Comparison of ENCODE assay signal across 8 cellular contexts in genomic region chr19:797528-798414, GRCh38. TPM values are rescaled to one million over a fixed set of nuclear protein-coding genes. Genes with fewer than 3 reads are reported as not detected.
DNase-seq lines count a peak whose midpoint lies in the region; ATAC-seq and TF ChIP-seq lines count a peak whose summit lies in the region.

No MANE protein-coding gene starts in this region.

- peaks cover 41% of the 10 kb centered on the region for H3K4me1 Mint-ChIP-seq in dendritic cell treated with granulocyte-macrophage colony-stimulating factor and Interleukin-4, amounts not matched to agents 40 ng/mL and 50 ng/mL, for 4 days (ENCODE audit: low read depth)

- H3K27ac ChIP-seq in liver (ENCODE audit: low read depth in 1 of 2, low read length in 2 of 2) = peak overlapping the region; percentile 61 to 93

- H3K36me3 ChIP-seq in liver (ENCODE audit: control insufficient read depth in 4 of 4, insufficient read depth in 3 of 4, low read depth in 1 of 4, low read length in 3 of 4) = peaks cover 0 to 6% (median 2%) of the 10 kb centered on the region in 4 donors

- peak overlapping the region; percentile 70 for H3K27ac Mint-ChIP-seq in dendritic cell treated with granulocyte-macrophage colony-stimulating factor and Interleukin-4, amounts not matched to agents 40 ng/mL and 50 ng/mL, for 4 days

- intact Hi-C loops in dendritic cell treated with granulocyte-macrophage colony-stimulating factor and Interleukin-4, amounts not matched to agents 40 ng/mL and 50 ng/mL, for 4 days (cut with micrococcal nuclease) = loop anchor here (1.0 kb wide), 1 partner anchor 96 kb away; the partner anchor contains the start of genes MED16 and RNU6-9

- H3K9me3 ChIP-seq in liver (ENCODE audit: control insufficient read depth in 4 of 4, low read length in 3 of 4) = no peaks in the 10 kb centered on the region

- peak overlapping the region; percentile 88 for H3K4me3 Mint-ChIP-seq in dendritic cell treated with granulocyte-macrophage colony-stimulating factor and Interleukin-4, amounts not matched to agents 40 ng/mL and 50 ng/mL, for 4 days

- no peak for TF ChIP-seq CTCF in AG09309 (IDR thresholded peaks at IDR 0.05; ENCODE audit: control insufficient read depth, insufficient read depth, low read depth, low read length, missing control alignments)
- TF ChIP-seq CTCF in liver (IDR thresholded peaks at IDR 0.05; ENCODE audit: low read depth, low read length, missing input control) = no peak

- no peaks in the 10 kb centered on the region for H3K9me3 Mint-ChIP-seq in dendritic cell treated with granulocyte-macrophage colony-stimulating factor and Interleukin-4, amounts not matched to agents 40 ng/mL and 50 ng/mL, for 4 days

- H3K4me1 ChIP-seq in liver (ENCODE audit: control insufficient read depth in 4 of 4, insufficient read depth in 4 of 4, low read length in 3 of 4) = peaks cover 11 to 49% (median 37%) of the 10 kb centered on the region in 4 donors

- peak; percentile 37 for DNase-seq in AG09309 (ENCODE audit: low read depth)
- DNase-seq in NCI-H460 (ENCODE audit: extremely low read depth, low read depth) = peak; percentile 79
- DNase-seq in activated CD4-positive, alpha-beta T cell treated with anti-CD3 and anti-CD28 coated beads, Interleukin-2, amount 50 U/mL, for 1 hour = peak; percentile 80
- DNase-seq in stimulated activated CD4-positive, alpha-beta T cell treated with anti-CD3 and anti-CD28 coated beads, Interleukin-2, amount 100 ng/mL, for 48 hours = peak; percentile 88 to 90

- no peaks in the 10 kb centered on the region for H3K27me3 ChIP-seq in liver (ENCODE audit: control insufficient read depth in 4 of 4, insufficient read depth in 4 of 4, low read length in 3 of 4)

- H3K9ac ChIP-seq in liver (ENCODE audit: low read depth in 1 of 2, low read length in 2 of 2) = peak overlapping the region; percentile 71 to 94

- peak; percentile 35 for ATAC-seq in GM19025 (IDR thresholded peaks at IDR 0.05; ENCODE audit: low read depth, unreplicated experiment)
- ATAC-seq in HG03342 (IDR thresholded peaks at IDR 0.05; ENCODE audit: unreplicated experiment) = peak; percentile 35

- H3K4me3 ChIP-seq in AG09309 (ENCODE audit: control insufficient read depth, low read depth, low read length) (peak overlapping the region; percentile 71), liver (ENCODE audit: low read depth in 1 of 3, low read length in 3 of 3) (peak overlapping the region; percentile 94 to 95 (median 95))

- TF ChIP-seq RAD21 in liver (IDR thresholded peaks at IDR 0.05) = no peak

- peaks cover 48% of the 10 kb centered on the region for H3K36me3 Mint-ChIP-seq in dendritic cell treated with granulocyte-macrophage colony-stimulating factor and Interleukin-4, amounts not matched to agents 40 ng/mL and 50 ng/mL, for 4 days (ENCODE audit: low read depth)

- under 1% methylated on average over 129 of the region's 129 CpGs for WGBS in liver

- H3K27me3 Mint-ChIP-seq in dendritic cell treated with granulocyte-macrophage colony-stimulating factor and Interleukin-4, amounts not matched to agents 40 ng/mL and 50 ng/mL, for 4 days = no peaks in the 10 kb centered on the region

TF ChIP-seq in liver, 16 proteins besides CTCF, POLR2A, EP300 and RAD21:
- peak in 1 of 2 donors; percentile 10 for TF ChIP-seq GABPA (IDR thresholded peaks at IDR 0.05 in 1 of 2, conservative IDR thresholded peaks at IDR 0.05 in 1 of 2)
- no peak for TF ChIP-seq FOXA2 (IDR thresholded peaks at IDR 0.05)

RNA-seq across cellular contexts. Expression of gene PTBP1, which starts 0.5 kb away (rescaled TPM):
- 236 and 249 TPM in 2 replicates for total RNA-seq in NCI-H460 (2014; rRNA removed; shearing (Covaris generic))
- polyA plus RNA-seq in NCI-H460 (2014; cell fraction: nucleus; rRNA removed) = 363 and 428 TPM in 2 replicates
- 100 to 1,000 TPM in 1 of 2 donors, 10 to 100 TPM in 1; 98.1 to 147 TPM for total RNA-seq in liver
- 10 to 100 TPM; 72.9 to 76.5 TPM for polyA plus RNA-seq in liver

RNA-seq across cellular contexts. Expression of gene PLPPR3, which starts 24.0 kb away (rescaled TPM):
- total RNA-seq in NCI-H460 (2014; rRNA removed; shearing (Covaris generic)) = 2.6 and 3.0 TPM in 2 replicates
- polyA plus RNA-seq in NCI-H460 (2014; cell fraction: nucleus; rRNA removed) = 1.4 and 1.7 TPM in 2 replicates
- total RNA-seq in liver = 1 to 10 TPM in 1 of 2 donors, not detected in 1; 3.1 TPM
- polyA plus RNA-seq in liver = not detected

RNA-seq across cellular contexts. Expression of gene AZU1, which starts 29.9 kb away (rescaled TPM):
- total RNA-seq in NCI-H460 (2014; rRNA removed; shearing (Covaris generic)) = 0.35 TPM in 1 of 2 replicates, not detected in the other
- polyA plus RNA-seq in NCI-H460 (2014; cell fraction: nucleus; rRNA removed) = 1.3 TPM in 1 of 2 replicates, not detected in the other
- total RNA-seq in liver = 10 to 100 TPM in 1 of 2 donors, under 1 TPM in 1; 0.08 to 20.2 TPM
- 1 to 10 TPM in 1 of 2 donors, under 1 TPM in 1; 0.24 to 1.8 TPM for polyA plus RNA-seq in liver

RNA-seq across cellular contexts. Expression of gene PRTN3, which starts 43.0 kb away (rescaled TPM):
- total RNA-seq in NCI-H460 (2014; rRNA removed; shearing (Covaris generic)) = 0.50 and 1.4 TPM in 2 replicates
- not detected in 2 replicates for polyA plus RNA-seq in NCI-H460 (2014; cell fraction: nucleus; rRNA removed)
- total RNA-seq in liver = 100 to 1,000 TPM in 1 of 2 donors, under 1 TPM in 1; 0.17 to 225 TPM
- polyA plus RNA-seq in liver = 1 to 10 TPM in 1 of 2 donors, under 1 TPM in 1; 0.67 to 2.7 TPM

RNA-seq across cellular contexts. Expression of gene MISP, which starts 46.9 kb away (rescaled TPM):
- 24.1 and 30.1 TPM in 2 replicates for total RNA-seq in NCI-H460 (2014; rRNA removed; shearing (Covaris generic))
- polyA plus RNA-seq in NCI-H460 (2014; cell fraction: nucleus; rRNA removed) = 21.1 and 24.2 TPM in 2 replicates
- total RNA-seq in liver = under 1 TPM in 1 of 2 donors, not detected in 1; 0.08 TPM
- polyA plus RNA-seq in liver = under 1 TPM in 1 of 2 donors, not detected in 1; 0.05 TPM

Comparison
In these comparisons a context has a peak if more than half of its experiments do, and no peak if none do; other contexts are left out.
1. Peak in every context shown above with its lines: DNase-seq, ATAC-seq, H3K4me3 ChIP-seq and H3K27ac ChIP-seq.
2. DNase-seq: peak in every context shown above with its lines; median percentile 89 in stimulated activated CD4-positive, alpha-beta T cell treated with anti-CD3 and anti-CD28 coated beads, Interleukin-2, amount 100 ng/mL, for 48 hours; 80 in activated CD4-positive, alpha-beta T cell treated with anti-CD3 and anti-CD28 coated beads, Interleukin-2, amount 50 U/mL, for 1 hour; 79 in NCI-H460; 37 in AG09309.